Comparison of ENCODE assay signal across 1 cellular context in the genomic region with DNA sequence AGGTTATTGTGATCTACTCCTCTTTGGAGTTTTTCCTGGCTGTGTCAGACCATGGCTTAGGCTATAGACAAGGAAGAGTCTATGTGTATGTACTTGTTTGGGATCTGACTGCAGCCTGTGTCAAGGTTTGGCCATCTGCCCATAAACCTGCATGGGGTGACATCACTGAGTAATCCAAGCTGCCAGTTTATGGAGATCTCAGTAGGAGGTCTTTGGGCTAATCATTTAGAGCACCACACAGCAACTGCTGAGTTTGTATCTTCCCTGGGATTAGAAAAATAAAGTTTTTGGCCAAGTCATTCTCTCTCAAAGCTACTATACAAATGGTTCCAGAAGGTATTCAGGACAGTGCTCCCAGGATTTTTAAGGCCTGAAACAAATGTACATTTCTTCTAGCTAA.
A peak's percentile ranks its signal among the peaks of the same experiment; 100 is the strongest.
TF ChIP-seq lines count a peak whose summit lies in the region.

No MANE protein-coding gene starts in this region.

TF ChIP-seq in K562, 482 proteins besides CTCF, POLR2A, EP300 and RAD21 (continued from another document and continues in another):
- TF ChIP-seq, protein P1, sequence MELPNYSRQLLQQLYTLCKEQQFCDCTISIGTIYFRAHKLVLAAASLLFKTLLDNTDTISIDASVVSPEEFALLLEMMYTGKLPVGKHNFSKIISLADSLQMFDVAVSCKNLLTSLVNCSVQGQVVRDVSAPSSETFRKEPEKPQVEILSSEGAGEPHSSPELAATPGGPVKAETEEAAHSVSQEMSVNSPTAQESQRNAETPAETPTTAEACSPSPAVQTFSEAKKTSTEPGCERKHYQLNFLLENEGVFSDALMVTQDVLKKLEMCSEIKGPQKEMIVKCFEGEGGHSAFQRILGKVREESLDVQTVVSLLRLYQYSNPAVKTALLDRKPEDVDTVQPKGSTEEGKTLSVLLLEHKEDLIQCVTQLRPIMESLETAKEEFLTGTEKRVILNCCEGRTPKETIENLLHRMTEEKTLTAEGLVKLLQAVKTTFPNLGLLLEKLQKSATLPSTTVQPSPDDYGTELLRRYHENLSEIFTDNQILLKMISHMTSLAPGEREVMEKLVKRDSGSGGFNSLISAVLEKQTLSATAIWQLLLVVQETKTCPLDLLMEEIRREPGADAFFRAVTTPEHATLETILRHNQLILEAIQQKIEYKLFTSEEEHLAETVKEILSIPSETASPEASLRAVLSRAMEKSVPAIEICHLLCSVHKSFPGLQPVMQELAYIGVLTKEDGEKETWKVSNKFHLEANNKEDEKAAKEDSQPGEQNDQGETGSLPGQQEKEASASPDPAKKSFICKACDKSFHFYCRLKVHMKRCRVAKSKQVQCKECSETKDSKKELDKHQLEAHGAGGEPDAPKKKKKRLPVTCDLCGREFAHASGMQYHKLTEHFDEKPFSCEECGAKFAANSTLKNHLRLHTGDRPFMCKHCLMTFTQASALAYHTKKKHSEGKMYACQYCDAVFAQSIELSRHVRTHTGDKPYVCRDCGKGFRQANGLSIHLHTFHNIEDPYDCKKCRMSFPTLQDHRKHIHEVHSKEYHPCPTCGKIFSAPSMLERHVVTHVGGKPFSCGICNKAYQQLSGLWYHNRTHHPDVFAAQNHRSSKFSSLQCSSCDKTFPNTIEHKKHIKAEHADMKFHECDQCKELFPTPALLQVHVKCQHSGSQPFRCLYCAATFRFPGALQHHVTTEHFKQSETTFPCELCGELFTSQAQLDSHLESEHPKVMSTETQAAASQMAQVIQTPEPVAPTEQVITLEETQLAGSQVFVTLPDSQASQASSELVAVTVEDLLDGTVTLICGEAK (IDR thresholded peaks at IDR 0.05): peak; percentile 80
- TF ChIP-seq, protein P1 (CRISPR knock-in tag; IDR thresholded peaks at IDR 0.05): no peak
- TF ChIP-seq PHF8 (IDR thresholded peaks at IDR 0.05; ENCODE audit: borderline replicate concordance, low read length): no peak
- TF ChIP-seq, protein P2, sequence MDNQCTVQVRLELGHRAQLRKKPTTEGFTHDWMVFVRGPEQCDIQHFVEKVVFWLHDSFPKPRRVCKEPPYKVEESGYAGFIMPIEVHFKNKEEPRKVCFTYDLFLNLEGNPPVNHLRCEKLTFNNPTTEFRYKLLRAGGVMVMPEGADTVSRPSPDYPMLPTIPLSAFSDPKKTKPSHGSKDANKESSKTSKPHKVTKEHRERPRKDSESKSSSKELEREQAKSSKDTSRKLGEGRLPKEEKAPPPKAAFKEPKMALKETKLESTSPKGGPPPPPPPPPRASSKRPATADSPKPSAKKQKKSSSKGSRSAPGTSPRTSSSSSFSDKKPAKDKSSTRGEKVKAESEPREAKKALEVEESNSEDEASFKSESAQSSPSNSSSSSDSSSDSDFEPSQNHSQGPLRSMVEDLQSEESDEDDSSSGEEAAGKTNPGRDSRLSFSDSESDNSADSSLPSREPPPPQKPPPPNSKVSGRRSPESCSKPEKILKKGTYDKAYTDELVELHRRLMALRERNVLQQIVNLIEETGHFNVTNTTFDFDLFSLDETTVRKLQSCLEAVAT (IDR thresholded peaks at IDR 0.05): no peak
- TF ChIP-seq CBFA2T3 (IDR thresholded peaks at IDR 0.05): peak; percentile 74
- TF ChIP-seq EGR1 (conservative IDR thresholded peaks at IDR 0.05): no peak
- TF ChIP-seq, protein P3, sequence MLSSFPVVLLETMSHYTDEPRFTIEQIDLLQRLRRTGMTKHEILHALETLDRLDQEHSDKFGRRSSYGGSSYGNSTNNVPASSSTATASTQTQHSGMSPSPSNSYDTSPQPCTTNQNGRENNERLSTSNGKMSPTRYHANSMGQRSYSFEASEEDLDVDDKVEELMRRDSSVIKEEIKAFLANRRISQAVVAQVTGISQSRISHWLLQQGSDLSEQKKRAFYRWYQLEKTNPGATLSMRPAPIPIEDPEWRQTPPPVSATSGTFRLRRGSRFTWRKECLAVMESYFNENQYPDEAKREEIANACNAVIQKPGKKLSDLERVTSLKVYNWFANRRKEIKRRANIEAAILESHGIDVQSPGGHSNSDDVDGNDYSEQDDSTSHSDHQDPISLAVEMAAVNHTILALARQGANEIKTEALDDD (IDR thresholded peaks at IDR 0.05): no peak
- no peak for TF ChIP-seq ZNF778 (CRISPR knock-in tag; IDR thresholded peaks at IDR 0.05)
- TF ChIP-seq, protein P4, sequence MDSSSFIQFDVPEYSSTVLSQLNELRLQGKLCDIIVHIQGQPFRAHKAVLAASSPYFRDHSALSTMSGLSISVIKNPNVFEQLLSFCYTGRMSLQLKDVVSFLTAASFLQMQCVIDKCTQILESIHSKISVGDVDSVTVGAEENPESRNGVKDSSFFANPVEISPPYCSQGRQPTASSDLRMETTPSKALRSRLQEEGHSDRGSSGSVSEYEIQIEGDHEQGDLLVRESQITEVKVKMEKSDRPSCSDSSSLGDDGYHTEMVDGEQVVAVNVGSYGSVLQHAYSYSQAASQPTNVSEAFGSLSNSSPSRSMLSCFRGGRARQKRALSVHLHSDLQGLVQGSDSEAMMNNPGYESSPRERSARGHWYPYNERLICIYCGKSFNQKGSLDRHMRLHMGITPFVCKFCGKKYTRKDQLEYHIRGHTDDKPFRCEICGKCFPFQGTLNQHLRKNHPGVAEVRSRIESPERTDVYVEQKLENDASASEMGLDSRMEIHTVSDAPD (CRISPR knock-in tag; IDR thresholded peaks at IDR 0.05): no peak
- TF ChIP-seq RCOR1 (IDR thresholded peaks at IDR 0.05; ENCODE audit: borderline replicate concordance in 1 of 2, low read depth in 2 of 2, low read length in 2 of 2): peak in 1 of 2 experiments; percentile 34; a peak in 1 of 4 replicates
- TF ChIP-seq TEAD2 (tag; IDR thresholded peaks at IDR 0.05): no peak
- TF ChIP-seq, protein P5, sequence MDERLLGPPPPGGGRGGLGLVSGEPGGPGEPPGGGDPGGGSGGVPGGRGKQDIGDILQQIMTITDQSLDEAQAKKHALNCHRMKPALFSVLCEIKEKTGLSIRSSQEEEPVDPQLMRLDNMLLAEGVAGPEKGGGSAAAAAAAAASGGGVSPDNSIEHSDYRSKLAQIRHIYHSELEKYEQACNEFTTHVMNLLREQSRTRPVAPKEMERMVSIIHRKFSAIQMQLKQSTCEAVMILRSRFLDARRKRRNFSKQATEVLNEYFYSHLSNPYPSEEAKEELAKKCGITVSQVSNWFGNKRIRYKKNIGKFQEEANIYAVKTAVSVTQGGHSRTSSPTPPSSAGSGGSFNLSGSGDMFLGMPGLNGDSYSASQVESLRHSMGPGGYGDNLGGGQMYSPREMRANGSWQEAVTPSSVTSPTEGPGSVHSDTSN (CRISPR knock-in tag; IDR thresholded peaks at IDR 0.05; ENCODE audit: low read depth): no peak
- TF ChIP-seq, protein P5 (tag; conservative IDR thresholded peaks at IDR 0.05; ENCODE audit: low read depth): no peak
- TF ChIP-seq FOXA3 (CRISPR knock-in tag; conservative IDR thresholded peaks at IDR 0.05 in 1 of 2, IDR thresholded peaks at IDR 0.05 in 1 of 2): no peak
- TF ChIP-seq MAFF (IDR thresholded peaks at IDR 0.05; ENCODE audit: low read length): peak; percentile 39; the same call in 1 of the 2 replicates
- TF ChIP-seq, protein P6, sequence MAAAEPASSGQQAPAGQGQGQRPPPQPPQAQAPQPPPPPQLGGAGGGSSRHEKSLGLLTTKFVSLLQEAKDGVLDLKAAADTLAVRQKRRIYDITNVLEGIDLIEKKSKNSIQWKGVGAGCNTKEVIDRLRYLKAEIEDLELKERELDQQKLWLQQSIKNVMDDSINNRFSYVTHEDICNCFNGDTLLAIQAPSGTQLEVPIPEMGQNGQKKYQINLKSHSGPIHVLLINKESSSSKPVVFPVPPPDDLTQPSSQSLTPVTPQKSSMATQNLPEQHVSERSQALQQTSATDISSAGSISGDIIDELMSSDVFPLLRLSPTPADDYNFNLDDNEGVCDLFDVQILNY (CRISPR knock-in tag; IDR thresholded peaks at IDR 0.05): no peak
- TF ChIP-seq ZNF561 (CRISPR knock-in tag; conservative IDR thresholded peaks at IDR 0.05): no peak
- no peak for TF ChIP-seq ZNF444 (CRISPR knock-in tag; IDR thresholded peaks at IDR 0.05)
- TF ChIP-seq BRD4 (IDR thresholded peaks at IDR 0.05): no peak
- TF ChIP-seq HMG20B (CRISPR knock-in tag; IDR thresholded peaks at IDR 0.05): no peak
- TF ChIP-seq ATF1 (CRISPR knock-in tag; IDR thresholded peaks at IDR 0.05): no peak
- peak; percentile 66; the same call in 1 of the 2 replicates for TF ChIP-seq ATF1 (tag; IDR thresholded peaks at IDR 0.05)
- TF ChIP-seq ZNF830 (CRISPR knock-in tag; IDR thresholded peaks at IDR 0.05): no peak
- peak; percentile 14; the same call in 1 of the 2 replicates for TF ChIP-seq SOX6 (IDR thresholded peaks at IDR 0.05)
- TF ChIP-seq, protein P7, sequence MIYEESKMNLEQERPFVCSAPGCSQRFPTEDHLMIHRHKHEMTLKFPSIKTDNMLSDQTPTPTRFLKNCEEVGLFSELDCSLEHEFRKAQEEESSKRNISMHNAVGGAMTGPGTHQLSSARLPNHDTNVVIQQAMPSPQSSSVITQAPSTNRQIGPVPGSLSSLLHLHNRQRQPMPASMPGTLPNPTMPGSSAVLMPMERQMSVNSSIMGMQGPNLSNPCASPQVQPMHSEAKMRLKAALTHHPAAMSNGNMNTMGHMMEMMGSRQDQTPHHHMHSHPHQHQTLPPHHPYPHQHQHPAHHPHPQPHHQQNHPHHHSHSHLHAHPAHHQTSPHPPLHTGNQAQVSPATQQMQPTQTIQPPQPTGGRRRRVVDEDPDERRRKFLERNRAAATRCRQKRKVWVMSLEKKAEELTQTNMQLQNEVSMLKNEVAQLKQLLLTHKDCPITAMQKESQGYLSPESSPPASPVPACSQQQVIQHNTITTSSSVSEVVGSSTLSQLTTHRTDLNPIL (CRISPR knock-in tag; IDR thresholded peaks at IDR 0.05): no peak
- TF ChIP-seq TBP (optimal IDR thresholded peaks at IDR 0.05; ENCODE audit: low read depth, low read length): peak; percentile 18
- peak; percentile 38; the same call in 1 of the 2 replicates for TF ChIP-seq TEAD4 (IDR thresholded peaks at IDR 0.05; ENCODE audit: low read length)
- TF ChIP-seq TEAD4 (CRISPR knock-in tag; IDR thresholded peaks at IDR 0.05; ENCODE audit: borderline replicate concordance): no peak
- no peak for TF ChIP-seq SIN3A (IDR thresholded peaks at IDR 0.05; ENCODE audit: borderline replicate concordance in 2 of 2, control insufficient read depth in 1 of 2, low read depth in 2 of 2, low read length in 2 of 2)
- TF ChIP-seq MAZ (CRISPR knock-in tag; conservative IDR thresholded peaks at IDR 0.05 in 1 of 2, IDR thresholded peaks at IDR 0.05 in 1 of 2): no peak
- TF ChIP-seq, protein P8, sequence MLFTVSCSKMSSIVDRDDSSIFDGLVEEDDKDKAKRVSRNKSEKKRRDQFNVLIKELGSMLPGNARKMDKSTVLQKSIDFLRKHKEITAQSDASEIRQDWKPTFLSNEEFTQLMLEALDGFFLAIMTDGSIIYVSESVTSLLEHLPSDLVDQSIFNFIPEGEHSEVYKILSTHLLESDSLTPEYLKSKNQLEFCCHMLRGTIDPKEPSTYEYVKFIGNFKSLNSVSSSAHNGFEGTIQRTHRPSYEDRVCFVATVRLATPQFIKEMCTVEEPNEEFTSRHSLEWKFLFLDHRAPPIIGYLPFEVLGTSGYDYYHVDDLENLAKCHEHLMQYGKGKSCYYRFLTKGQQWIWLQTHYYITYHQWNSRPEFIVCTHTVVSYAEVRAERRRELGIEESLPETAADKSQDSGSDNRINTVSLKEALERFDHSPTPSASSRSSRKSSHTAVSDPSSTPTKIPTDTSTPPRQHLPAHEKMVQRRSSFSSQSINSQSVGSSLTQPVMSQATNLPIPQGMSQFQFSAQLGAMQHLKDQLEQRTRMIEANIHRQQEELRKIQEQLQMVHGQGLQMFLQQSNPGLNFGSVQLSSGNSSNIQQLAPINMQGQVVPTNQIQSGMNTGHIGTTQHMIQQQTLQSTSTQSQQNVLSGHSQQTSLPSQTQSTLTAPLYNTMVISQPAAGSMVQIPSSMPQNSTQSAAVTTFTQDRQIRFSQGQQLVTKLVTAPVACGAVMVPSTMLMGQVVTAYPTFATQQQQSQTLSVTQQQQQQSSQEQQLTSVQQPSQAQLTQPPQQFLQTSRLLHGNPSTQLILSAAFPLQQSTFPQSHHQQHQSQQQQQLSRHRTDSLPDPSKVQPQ (CRISPR knock-in tag; IDR thresholded peaks at IDR 0.05; ENCODE audit: borderline replicate concordance): no peak
- no peak for TF ChIP-seq BRD9 (IDR thresholded peaks at IDR 0.05; ENCODE audit: low read depth, partially characterized antibody)
- TF ChIP-seq ATF7 (IDR thresholded peaks at IDR 0.05): peak; percentile 94
